24 cellular contexts compared by ENCODE assay signal in genomic region chr15:32987067-32987466, GRCh38.
"Had no signal": no experiment of that assay in that cellular context is flagged by ENCODE, and none has a peak within 500 bp of the region (broad histone marks: within the 10 kb centered on the region; RNA-seq: fewer than 3 reads in every experiment).

No MANE protein-coding gene starts in this region.

- H3K27ac ChIP-seq: esophagus squamous epithelium, left lung, lower lobe of right lung, right lobe of liver, skin epidermis, upper lobe of left lung, VCaP had no signal

- H3K27me3 ChIP-seq: esophagus squamous epithelium, left lung, right lobe of liver, upper lobe of left lung had no signal

- H3K9me3 ChIP-seq: esophagus squamous epithelium, left lung, lower lobe of right lung, right lobe of liver, upper lobe of left lung had no signal

- ATAC-seq: activated T-cell treated with anti-CD3 and anti-CD28 coated beads, Interleukin-2, amount 50 U/mL, for 72 hours; left lung; lower lobe of right lung; natural killer cell treated with Interleukin-12 subunit alpha and Interleukin-12 subunit beta and Interleukin-15 and Interleukin-18, amount 100 ng/mL, for 72 hours; right lobe of liver; stimulated activated effector memory CD8-positive, alpha-beta T cell treated with anti-CD3 and anti-CD28 coated beads, Interleukin-12 subunit alpha, Interleukin-12 subunit beta, amount 100 ng/mL, for 72 hours had no signal

- H3K4me1 ChIP-seq: esophagus squamous epithelium, left lung, lower lobe of right lung, right lobe of liver, upper lobe of left lung had no signal

- DNase-seq: activated CD4-positive, alpha-beta T cell treated with anti-CD3 and anti-CD28 coated beads for 4 hours; activated CD4-positive, alpha-beta T cell treated with anti-CD3 and anti-CD28 coated beads, Interleukin-2, amount 50 U/mL, for 4 hours; activated naive CD4-positive, alpha-beta T cell treated with Interleukin-2 at 50 U/mL for 16 hours; activated T-cell treated with anti-CD3 and anti-CD28 coated beads for 4 hours; activated T-cell treated with anti-CD3 and anti-CD28 coated beads, Interleukin-2, amount 50 U/mL, for 72 hours; anterior cingulate cortex; endodermal cell; esophagus squamous epithelium; foreskin melanocyte; left lung; lower lobe of right lung; mesenchymal stem cell; posterior cingulate gyrus; right lobe of liver; stimulated activated CD4-positive, alpha-beta T cell treated with anti-CD3 and anti-CD28 coated beads, Interleukin-4, amount 100 ng/mL, for 24 hours; substantia nigra; upper lobe of left lung had no signal

- FAIRE-seq: bronchial epithelial cell, keratinocyte, TTC549 had no signal

- H3K36me3 ChIP-seq: esophagus squamous epithelium, left lung, lower lobe of right lung, right lobe of liver, upper lobe of left lung had no signal

- H3K4me3 ChIP-seq: esophagus squamous epithelium, left lung, lower lobe of right lung, right lobe of liver, skin epidermis, upper lobe of left lung had no signal
